ENCODE assay signal across 1 cellular context in the genomic region with DNA sequence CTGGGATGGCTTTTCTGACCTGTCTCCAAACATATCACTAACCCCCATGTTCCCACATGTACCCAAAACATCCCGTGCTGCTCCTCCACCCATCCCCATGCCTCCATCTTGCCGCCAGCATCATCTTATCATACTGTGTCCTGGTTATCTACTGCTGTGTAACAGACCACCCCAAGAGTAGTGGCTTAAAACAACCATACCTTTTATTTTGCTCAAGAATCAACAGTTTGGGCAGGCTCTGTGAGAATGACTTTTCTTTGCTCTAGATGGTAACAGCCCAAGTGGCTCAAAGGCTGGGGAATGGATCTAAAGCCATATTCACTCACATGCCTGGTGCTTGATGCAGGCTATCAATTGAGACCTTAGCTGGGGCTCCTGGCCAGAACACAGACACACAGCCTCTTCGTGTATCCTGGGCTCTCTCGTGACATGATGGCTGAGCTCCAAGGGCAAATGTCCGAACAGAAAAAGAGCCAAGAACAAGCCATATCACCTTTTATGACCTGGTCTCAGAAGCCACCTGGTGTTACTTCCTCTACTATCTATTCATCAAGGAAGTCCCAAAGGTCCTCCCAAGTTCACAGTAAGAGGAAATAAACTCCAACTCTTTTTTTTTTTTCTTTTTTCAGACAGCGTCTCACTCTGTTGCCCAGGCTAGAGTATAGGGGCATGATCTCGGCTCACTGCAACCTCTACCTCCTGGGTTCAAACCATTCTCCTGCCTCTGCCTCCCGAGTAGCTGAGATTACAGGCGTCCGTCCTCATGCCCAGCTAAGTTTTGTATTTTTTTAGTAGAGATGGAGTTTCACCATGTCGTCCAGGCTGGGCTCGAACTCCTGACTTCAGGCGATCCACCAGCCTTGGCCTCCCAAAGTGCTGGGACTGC.
TF ChIP-seq lines count a peak whose summit lies in the region.

No MANE protein-coding gene starts in this region.

TF ChIP-seq in K562, 482 proteins besides CTCF, POLR2A, EP300 and RAD21 (continued from another document and continues in another):
- TF ChIP-seq, protein P1, sequence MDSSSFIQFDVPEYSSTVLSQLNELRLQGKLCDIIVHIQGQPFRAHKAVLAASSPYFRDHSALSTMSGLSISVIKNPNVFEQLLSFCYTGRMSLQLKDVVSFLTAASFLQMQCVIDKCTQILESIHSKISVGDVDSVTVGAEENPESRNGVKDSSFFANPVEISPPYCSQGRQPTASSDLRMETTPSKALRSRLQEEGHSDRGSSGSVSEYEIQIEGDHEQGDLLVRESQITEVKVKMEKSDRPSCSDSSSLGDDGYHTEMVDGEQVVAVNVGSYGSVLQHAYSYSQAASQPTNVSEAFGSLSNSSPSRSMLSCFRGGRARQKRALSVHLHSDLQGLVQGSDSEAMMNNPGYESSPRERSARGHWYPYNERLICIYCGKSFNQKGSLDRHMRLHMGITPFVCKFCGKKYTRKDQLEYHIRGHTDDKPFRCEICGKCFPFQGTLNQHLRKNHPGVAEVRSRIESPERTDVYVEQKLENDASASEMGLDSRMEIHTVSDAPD (CRISPR knock-in tag; IDR thresholded peaks at IDR 0.05): no peak
- TF ChIP-seq PHB (CRISPR knock-in tag; IDR thresholded peaks at IDR 0.05) (no peak), FIP1L1 (IDR thresholded peaks at IDR 0.05; ENCODE audit: low read depth, low read length, poor library complexity, severe bottlenecking) (no peak), GATAD2A (IDR thresholded peaks at IDR 0.05) (no peak), KLF10 (CRISPR knock-in tag; IDR thresholded peaks at IDR 0.05) (no peak), SREBF1 (IDR thresholded peaks at IDR 0.05; ENCODE audit: borderline replicate concordance, low read depth, low read length) (no peak), NFXL1 (CRISPR knock-in tag; IDR thresholded peaks at IDR 0.05) (no peak), STAT5B (CRISPR knock-in tag; IDR thresholded peaks at IDR 0.05) (no peak), GABPA (tag; conservative IDR thresholded peaks at IDR 0.05; ENCODE audit: low read depth) (peak; percentile 35; the same call in 1 of the 2 replicates), IRF2 (CRISPR knock-in tag; IDR thresholded peaks at IDR 0.05) (no peak), ZNF507 (tag; conservative IDR thresholded peaks at IDR 0.05) (no peak), ZNF239 (CRISPR knock-in tag; IDR thresholded peaks at IDR 0.05) (no peak; the same call in 1 of the 2 replicates), ESRRB (CRISPR knock-in tag; IDR thresholded peaks at IDR 0.05; ENCODE audit: borderline replicate concordance) (no peak), MEIS2 (IDR thresholded peaks at IDR 0.05; ENCODE audit: partially characterized antibody) (no peak), BACH1 (tag; IDR thresholded peaks at IDR 0.05) (no peak; the same call in 1 of the 2 replicates), ZNF224 (CRISPR knock-in tag; IDR thresholded peaks at IDR 0.05) (no peak), ZNF3 (CRISPR knock-in tag; IDR thresholded peaks at IDR 0.05) (no peak), NR4A1 (CRISPR knock-in tag; IDR thresholded peaks at IDR 0.05) (no peak), NR4A1 (tag; IDR thresholded peaks at IDR 0.05) (0 out of 2 replicates have a peak, but pooled peaks have one; percentile 67), ZNF830 (CRISPR knock-in tag; IDR thresholded peaks at IDR 0.05) (no peak), SOX6 (IDR thresholded peaks at IDR 0.05) (peak; percentile 51; the same call in 1 of the 2 replicates), GABPB1 (CRISPR knock-in tag; IDR thresholded peaks at IDR 0.05) (no peak), TAF15 (IDR thresholded peaks at IDR 0.05; ENCODE audit: low read depth, low read length) (no peak), NCOA1 (IDR thresholded peaks at IDR 0.05; ENCODE audit: low read depth) (peak; percentile 24; the same call in 1 of the 2 replicates), TEAD4 (IDR thresholded peaks at IDR 0.05; ENCODE audit: low read length) (peak; percentile 49), TEAD4 (CRISPR knock-in tag; IDR thresholded peaks at IDR 0.05; ENCODE audit: borderline replicate concordance) (no peak), SNRNP70 (optimal IDR thresholded peaks at IDR 0.05; ENCODE audit: low read depth, low read length) (no peak), ZNF165 (CRISPR knock-in tag; IDR thresholded peaks at IDR 0.05; ENCODE audit: borderline replicate concordance) (peak; percentile 40; the same call in 1 of the 2 replicates), CHD4 (IDR thresholded peaks at IDR 0.05; ENCODE audit: insufficient read depth, insufficient replicate concordance, low read depth, low read length, poor library complexity, severe bottlenecking) (no peak), HCFC1 (IDR thresholded peaks at IDR 0.05; ENCODE audit: low read depth, low read length) (no peak)
- TF ChIP-seq, protein P2, sequence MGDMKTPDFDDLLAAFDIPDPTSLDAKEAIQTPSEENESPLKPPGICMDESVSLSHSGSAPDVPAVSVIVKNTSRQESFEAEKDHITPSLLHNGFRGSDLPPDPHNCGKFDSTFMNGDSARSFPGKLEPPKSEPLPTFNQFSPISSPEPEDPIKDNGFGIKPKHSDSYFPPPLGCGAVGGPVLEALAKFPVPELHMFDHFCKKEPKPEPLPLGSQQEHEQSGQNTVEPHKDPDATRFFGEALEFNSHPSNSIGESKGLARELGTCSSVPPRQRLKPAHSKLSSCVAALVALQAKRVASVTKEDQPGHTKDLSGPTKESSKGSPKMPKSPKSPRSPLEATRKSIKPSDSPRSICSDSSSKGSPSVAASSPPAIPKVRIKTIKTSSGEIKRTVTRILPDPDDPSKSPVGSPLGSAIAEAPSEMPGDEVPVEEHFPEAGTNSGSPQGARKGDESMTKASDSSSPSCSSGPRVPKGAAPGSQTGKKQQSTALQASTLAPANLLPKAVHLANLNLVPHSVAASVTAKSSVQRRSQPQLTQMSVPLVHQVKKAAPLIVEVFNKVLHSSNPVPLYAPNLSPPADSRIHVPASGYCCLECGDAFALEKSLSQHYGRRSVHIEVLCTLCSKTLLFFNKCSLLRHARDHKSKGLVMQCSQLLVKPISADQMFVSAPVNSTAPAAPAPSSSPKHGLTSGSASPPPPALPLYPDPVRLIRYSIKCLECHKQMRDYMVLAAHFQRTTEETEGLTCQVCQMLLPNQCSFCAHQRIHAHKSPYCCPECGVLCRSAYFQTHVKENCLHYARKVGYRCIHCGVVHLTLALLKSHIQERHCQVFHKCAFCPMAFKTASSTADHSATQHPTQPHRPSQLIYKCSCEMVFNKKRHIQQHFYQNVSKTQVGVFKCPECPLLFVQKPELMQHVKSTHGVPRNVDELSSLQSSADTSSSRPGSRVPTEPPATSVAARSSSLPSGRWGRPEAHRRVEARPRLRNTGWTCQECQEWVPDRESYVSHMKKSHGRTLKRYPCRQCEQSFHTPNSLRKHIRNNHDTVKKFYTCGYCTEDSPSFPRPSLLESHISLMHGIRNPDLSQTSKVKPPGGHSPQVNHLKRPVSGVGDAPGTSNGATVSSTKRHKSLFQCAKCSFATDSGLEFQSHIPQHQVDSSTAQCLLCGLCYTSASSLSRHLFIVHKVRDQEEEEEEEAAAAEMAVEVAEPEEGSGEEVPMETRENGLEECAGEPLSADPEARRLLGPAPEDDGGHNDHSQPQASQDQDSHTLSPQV (IDR thresholded peaks at IDR 0.05): peak; percentile 87
- TF ChIP-seq, protein P3, sequence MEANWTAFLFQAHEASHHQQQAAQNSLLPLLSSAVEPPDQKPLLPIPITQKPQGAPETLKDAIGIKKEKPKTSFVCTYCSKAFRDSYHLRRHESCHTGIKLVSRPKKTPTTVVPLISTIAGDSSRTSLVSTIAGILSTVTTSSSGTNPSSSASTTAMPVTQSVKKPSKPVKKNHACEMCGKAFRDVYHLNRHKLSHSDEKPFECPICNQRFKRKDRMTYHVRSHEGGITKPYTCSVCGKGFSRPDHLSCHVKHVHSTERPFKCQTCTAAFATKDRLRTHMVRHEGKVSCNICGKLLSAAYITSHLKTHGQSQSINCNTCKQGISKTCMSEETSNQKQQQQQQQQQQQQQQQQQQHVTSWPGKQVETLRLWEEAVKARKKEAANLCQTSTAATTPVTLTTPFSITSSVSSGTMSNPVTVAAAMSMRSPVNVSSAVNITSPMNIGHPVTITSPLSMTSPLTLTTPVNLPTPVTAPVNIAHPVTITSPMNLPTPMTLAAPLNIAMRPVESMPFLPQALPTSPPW (CRISPR knock-in tag; IDR thresholded peaks at IDR 0.05): no peak
- TF ChIP-seq, protein P4, sequence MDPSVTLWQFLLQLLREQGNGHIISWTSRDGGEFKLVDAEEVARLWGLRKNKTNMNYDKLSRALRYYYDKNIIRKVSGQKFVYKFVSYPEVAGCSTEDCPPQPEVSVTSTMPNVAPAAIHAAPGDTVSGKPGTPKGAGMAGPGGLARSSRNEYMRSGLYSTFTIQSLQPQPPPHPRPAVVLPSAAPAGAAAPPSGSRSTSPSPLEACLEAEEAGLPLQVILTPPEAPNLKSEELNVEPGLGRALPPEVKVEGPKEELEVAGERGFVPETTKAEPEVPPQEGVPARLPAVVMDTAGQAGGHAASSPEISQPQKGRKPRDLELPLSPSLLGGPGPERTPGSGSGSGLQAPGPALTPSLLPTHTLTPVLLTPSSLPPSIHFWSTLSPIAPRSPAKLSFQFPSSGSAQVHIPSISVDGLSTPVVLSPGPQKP (CRISPR knock-in tag; IDR thresholded peaks at IDR 0.05): no peak
- TF ChIP-seq, protein P5, sequence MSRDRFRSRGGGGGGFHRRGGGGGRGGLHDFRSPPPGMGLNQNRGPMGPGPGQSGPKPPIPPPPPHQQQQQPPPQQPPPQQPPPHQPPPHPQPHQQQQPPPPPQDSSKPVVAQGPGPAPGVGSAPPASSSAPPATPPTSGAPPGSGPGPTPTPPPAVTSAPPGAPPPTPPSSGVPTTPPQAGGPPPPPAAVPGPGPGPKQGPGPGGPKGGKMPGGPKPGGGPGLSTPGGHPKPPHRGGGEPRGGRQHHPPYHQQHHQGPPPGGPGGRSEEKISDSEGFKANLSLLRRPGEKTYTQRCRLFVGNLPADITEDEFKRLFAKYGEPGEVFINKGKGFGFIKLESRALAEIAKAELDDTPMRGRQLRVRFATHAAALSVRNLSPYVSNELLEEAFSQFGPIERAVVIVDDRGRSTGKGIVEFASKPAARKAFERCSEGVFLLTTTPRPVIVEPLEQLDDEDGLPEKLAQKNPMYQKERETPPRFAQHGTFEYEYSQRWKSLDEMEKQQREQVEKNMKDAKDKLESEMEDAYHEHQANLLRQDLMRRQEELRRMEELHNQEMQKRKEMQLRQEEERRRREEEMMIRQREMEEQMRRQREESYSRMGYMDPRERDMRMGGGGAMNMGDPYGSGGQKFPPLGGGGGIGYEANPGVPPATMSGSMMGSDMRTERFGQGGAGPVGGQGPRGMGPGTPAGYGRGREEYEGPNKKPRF (IDR thresholded peaks at IDR 0.05; ENCODE audit: low read depth, low read length): no peak
- TF ChIP-seq, protein P6, sequence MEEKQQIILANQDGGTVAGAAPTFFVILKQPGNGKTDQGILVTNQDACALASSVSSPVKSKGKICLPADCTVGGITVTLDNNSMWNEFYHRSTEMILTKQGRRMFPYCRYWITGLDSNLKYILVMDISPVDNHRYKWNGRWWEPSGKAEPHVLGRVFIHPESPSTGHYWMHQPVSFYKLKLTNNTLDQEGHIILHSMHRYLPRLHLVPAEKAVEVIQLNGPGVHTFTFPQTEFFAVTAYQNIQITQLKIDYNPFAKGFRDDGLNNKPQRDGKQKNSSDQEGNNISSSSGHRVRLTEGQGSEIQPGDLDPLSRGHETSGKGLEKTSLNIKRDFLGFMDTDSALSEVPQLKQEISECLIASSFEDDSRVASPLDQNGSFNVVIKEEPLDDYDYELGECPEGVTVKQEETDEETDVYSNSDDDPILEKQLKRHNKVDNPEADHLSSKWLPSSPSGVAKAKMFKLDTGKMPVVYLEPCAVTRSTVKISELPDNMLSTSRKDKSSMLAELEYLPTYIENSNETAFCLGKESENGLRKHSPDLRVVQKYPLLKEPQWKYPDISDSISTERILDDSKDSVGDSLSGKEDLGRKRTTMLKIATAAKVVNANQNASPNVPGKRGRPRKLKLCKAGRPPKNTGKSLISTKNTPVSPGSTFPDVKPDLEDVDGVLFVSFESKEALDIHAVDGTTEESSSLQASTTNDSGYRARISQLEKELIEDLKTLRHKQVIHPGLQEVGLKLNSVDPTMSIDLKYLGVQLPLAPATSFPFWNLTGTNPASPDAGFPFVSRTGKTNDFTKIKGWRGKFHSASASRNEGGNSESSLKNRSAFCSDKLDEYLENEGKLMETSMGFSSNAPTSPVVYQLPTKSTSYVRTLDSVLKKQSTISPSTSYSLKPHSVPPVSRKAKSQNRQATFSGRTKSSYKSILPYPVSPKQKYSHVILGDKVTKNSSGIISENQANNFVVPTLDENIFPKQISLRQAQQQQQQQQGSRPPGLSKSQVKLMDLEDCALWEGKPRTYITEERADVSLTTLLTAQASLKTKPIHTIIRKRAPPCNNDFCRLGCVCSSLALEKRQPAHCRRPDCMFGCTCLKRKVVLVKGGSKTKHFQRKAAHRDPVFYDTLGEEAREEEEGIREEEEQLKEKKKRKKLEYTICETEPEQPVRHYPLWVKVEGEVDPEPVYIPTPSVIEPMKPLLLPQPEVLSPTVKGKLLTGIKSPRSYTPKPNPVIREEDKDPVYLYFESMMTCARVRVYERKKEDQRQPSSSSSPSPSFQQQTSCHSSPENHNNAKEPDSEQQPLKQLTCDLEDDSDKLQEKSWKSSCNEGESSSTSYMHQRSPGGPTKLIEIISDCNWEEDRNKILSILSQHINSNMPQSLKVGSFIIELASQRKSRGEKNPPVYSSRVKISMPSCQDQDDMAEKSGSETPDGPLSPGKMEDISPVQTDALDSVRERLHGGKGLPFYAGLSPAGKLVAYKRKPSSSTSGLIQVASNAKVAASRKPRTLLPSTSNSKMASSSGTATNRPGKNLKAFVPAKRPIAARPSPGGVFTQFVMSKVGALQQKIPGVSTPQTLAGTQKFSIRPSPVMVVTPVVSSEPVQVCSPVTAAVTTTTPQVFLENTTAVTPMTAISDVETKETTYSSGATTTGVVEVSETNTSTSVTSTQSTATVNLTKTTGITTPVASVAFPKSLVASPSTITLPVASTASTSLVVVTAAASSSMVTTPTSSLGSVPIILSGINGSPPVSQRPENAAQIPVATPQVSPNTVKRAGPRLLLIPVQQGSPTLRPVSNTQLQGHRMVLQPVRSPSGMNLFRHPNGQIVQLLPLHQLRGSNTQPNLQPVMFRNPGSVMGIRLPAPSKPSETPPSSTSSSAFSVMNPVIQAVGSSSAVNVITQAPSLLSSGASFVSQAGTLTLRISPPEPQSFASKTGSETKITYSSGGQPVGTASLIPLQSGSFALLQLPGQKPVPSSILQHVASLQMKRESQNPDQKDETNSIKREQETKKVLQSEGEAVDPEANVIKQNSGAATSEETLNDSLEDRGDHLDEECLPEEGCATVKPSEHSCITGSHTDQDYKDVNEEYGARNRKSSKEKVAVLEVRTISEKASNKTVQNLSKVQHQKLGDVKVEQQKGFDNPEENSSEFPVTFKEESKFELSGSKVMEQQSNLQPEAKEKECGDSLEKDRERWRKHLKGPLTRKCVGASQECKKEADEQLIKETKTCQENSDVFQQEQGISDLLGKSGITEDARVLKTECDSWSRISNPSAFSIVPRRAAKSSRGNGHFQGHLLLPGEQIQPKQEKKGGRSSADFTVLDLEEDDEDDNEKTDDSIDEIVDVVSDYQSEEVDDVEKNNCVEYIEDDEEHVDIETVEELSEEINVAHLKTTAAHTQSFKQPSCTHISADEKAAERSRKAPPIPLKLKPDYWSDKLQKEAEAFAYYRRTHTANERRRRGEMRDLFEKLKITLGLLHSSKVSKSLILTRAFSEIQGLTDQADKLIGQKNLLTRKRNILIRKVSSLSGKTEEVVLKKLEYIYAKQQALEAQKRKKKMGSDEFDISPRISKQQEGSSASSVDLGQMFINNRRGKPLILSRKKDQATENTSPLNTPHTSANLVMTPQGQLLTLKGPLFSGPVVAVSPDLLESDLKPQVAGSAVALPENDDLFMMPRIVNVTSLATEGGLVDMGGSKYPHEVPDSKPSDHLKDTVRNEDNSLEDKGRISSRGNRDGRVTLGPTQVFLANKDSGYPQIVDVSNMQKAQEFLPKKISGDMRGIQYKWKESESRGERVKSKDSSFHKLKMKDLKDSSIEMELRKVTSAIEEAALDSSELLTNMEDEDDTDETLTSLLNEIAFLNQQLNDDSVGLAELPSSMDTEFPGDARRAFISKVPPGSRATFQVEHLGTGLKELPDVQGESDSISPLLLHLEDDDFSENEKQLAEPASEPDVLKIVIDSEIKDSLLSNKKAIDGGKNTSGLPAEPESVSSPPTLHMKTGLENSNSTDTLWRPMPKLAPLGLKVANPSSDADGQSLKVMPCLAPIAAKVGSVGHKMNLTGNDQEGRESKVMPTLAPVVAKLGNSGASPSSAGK (IDR thresholded peaks at IDR 0.05): peak; percentile 46; the same call in 1 of the 2 replicates
